ENCODE assay signal across 14 cellular contexts in the genomic region with DNA sequence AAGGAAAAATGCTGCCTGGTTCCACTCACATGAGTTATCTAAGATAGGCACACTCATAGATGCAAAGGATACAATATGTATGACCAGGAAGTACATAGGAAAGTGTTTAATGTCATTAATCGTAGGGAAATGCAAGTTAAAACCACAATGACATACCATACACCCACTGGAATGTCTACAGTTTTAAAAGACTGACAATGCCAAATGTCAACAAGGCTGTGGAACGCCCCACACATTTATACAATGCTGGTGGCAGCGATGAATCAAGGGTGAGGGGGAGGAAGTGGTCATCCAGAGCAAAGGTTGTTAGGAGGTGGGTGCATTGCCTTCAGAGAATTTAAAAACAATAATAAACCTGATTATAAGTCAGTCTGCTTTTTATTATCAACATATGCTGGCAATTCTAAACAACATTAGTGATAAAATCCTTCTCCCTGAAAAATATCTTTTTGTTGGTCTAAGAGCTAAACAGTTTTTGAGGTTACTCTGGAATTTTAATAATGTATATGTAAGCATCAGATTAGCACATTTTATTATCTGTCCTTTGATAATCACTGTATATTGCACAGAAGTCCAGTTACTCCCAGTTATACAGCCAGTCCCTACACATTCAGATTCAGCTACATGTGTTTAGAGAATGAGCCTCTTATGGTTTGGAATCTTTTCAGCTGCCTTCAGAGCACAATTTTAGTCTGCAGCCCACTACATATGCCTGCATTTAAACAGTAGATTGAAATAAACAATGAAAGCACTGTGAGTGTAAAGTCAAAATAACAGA.
DNase-seq lines count a peak whose midpoint lies in the region; ATAC-seq, FAIRE-seq and TF ChIP-seq lines count a peak whose summit lies in the region.
"Had no signal": no experiment of that assay in that cellular context is flagged by ENCODE, and none has a peak within 500 bp of the region (broad histone marks: within the 10 kb centered on the region; RNA-seq: fewer than 3 reads in every experiment).

No MANE protein-coding gene starts in this region.

- ATAC-seq in HG03196 (IDR thresholded peaks at IDR 0.05; ENCODE audit: unreplicated experiment), result no peak
- ATAC-seq: CD8-positive, alpha-beta T cell had no signal

- H3K27me3 ChIP-seq in astrocyte (ENCODE audit: insufficient read depth, low read length), result no peaks in the 10 kb centered on the region
- H3K27me3 ChIP-seq in keratinocyte (ENCODE audit: control insufficient read depth, extremely low read depth, insufficient read depth, low read length), result no peaks in the 10 kb centered on the region
- H3K27me3 ChIP-seq: neutrophil, suprapubic skin had no signal

- H3K4me1 ChIP-seq in astrocyte (ENCODE audit: insufficient read depth, low read length) (peaks cover 21% of the 10 kb centered on the region), keratinocyte (ENCODE audit: control insufficient read depth, extremely low read depth, insufficient read depth, low read length) (peaks cover 21% of the 10 kb centered on the region)

- H3K36me3 Mint-ChIP-seq in astrocyte (ENCODE audit: low read depth, unreplicated experiment), result no peaks in the 10 kb centered on the region
- H3K36me3 Mint-ChIP-seq: CD8-positive, alpha-beta T cell had no signal

- H3K9ac ChIP-seq in astrocyte (ENCODE audit: low read length) (peak overlapping the region; percentile 16), keratinocyte (ENCODE audit: control insufficient read depth, extremely low read depth, insufficient read depth, low read length) (no peak overlapping the region)

- peak; percentile 84 for DNase-seq in AG10803 (ENCODE audit: low read depth)
- DNase-seq in HS-5 (ENCODE audit: low read depth), result peak; percentile 79
- peak; percentile 98 for DNase-seq in astrocyte (ENCODE audit: low read depth)
- DNase-seq in keratinocyte (ENCODE audit: low read depth, low spot score), result no peak
- DNase-seq in stimulated activated CD4-positive, alpha-beta T cell treated with anti-CD3 and anti-CD28 coated beads, Interleukin-1b, Interleukin-23, amount 100 ng/mL, for 48 hours, result no peak
- DNase-seq in frontal cortex (ENCODE audit: low spot score in 2 of 2), result no peak
- no peak for DNase-seq in NCI-H187 (lab: John Stamatoyannopoulos, UW)
- DNase-seq: CD8-positive, alpha-beta T cell; NCI-H1092; stimulated activated CD4-positive, alpha-beta T cell treated with anti-CD3 and anti-CD28 coated beads, Interleukin-4, amount 100 ng/mL, for 24 hours had no signal

- H3K4me3 Mint-ChIP-seq in astrocyte (ENCODE audit: unreplicated experiment), result no peak overlapping the region
- H3K4me3 Mint-ChIP-seq: CD8-positive, alpha-beta T cell had no signal

- H4K20me1 ChIP-seq in astrocyte (ENCODE audit: insufficient read depth, low read length) (no peaks in the 10 kb centered on the region), keratinocyte (ENCODE audit: control insufficient read depth, extremely low read depth, insufficient read depth, low read length) (no peaks in the 10 kb centered on the region)

- H3K9me3 ChIP-seq in astrocyte (ENCODE audit: insufficient read depth, low read depth, low read length), result no peaks in the 10 kb centered on the region
- H3K9me3 ChIP-seq in keratinocyte (ENCODE audit: control insufficient read depth, low read depth, low read length), result no peaks in the 10 kb centered on the region
- H3K9me3 ChIP-seq: neutrophil, suprapubic skin had no signal

- H3K27ac ChIP-seq in astrocyte (ENCODE audit: low read depth, low read length) (peak overlapping the region; percentile 58), keratinocyte (ENCODE audit: control insufficient read depth, insufficient read depth, low read length) (no peak overlapping the region)
- H3K27ac ChIP-seq: neutrophil, suprapubic skin, VCaP had no signal

- FAIRE-seq in astrocyte (lab: Jason Lieb, UNC) (peak; percentile 95), keratinocyte (lab: Jason Lieb, UNC) (peak; percentile 85), frontal cortex (lab: Jason Lieb, UNC) (no peak)

- H3K4me3 ChIP-seq in AG10803 (ENCODE audit: low read length), result no peak overlapping the region
- H3K4me3 ChIP-seq in astrocyte (ENCODE audit: insufficient read depth, low read depth, low read length), result no peak overlapping the region
- H3K4me3 ChIP-seq in keratinocyte (ENCODE audit: control insufficient read depth in 2 of 3, extremely low read depth in 1 of 3, insufficient read depth in 2 of 3, low read depth in 1 of 3, low read length in 3 of 3), result no peak overlapping the region
- H3K4me3 ChIP-seq: suprapubic skin had no signal

- peaks cover 22% of the 10 kb centered on the region for H3K4me1 Mint-ChIP-seq in astrocyte (ENCODE audit: low read depth, unreplicated experiment)

- dilution Hi-C loops in keratinocyte (cut with MboI; ENCODE audit: extremely low pct_ligation_motif_present, low sequenced_read_pairs), result no loop called here

- H3K27ac Mint-ChIP-seq in astrocyte (ENCODE audit: unreplicated experiment), result peak overlapping the region; percentile 67
- H3K27ac Mint-ChIP-seq: CD8-positive, alpha-beta T cell had no signal

- H2AFZ ChIP-seq in astrocyte (ENCODE audit: low read depth, low read length) (no peak overlapping the region), keratinocyte (ENCODE audit: control insufficient read depth, low read length) (no peak overlapping the region)

- H3K36me3 ChIP-seq in astrocyte (ENCODE audit: insufficient read depth, low read length) (no peaks in the 10 kb centered on the region), keratinocyte (ENCODE audit: control insufficient read depth in 2 of 2, extremely low read depth in 1 of 2, insufficient read depth in 2 of 2, low read length in 2 of 2) (no peaks in the 10 kb centered on the region)
- H3K36me3 ChIP-seq: neutrophil, suprapubic skin had no signal

- TF ChIP-seq CTCF in AG10803 (conservative IDR thresholded peaks at IDR 0.05; ENCODE audit: low read length) (no peak), astrocyte (IDR thresholded peaks at IDR 0.05; ENCODE audit: insufficient read depth, low read depth, low read length) (no peak), keratinocyte (optimal IDR thresholded peaks at IDR 0.05 in 1 of 3, IDR thresholded peaks at IDR 0.05 in 1 of 3, conservative IDR thresholded peaks at IDR 0.05 in 1 of 3; ENCODE audit: extremely low read depth in 1 of 3, insufficient read depth in 2 of 3, low read length in 3 of 3) (no peak)

- H3K9me3 Mint-ChIP-seq in astrocyte (ENCODE audit: unreplicated experiment), result no peaks in the 10 kb centered on the region
- H3K9me3 Mint-ChIP-seq: CD8-positive, alpha-beta T cell had no signal

- no peaks in the 10 kb centered on the region for H3K9me1 ChIP-seq in keratinocyte (ENCODE audit: control insufficient read depth, extremely low read depth, insufficient read depth, low read length)

- H3K27me3 Mint-ChIP-seq in astrocyte (ENCODE audit: low read depth, unreplicated experiment), result no peaks in the 10 kb centered on the region

- H3K79me2 ChIP-seq in astrocyte (ENCODE audit: insufficient read depth, low read length) (no peaks in the 10 kb centered on the region), keratinocyte (ENCODE audit: control insufficient read depth, insufficient read depth, low read length) (no peaks in the 10 kb centered on the region)

- peak overlapping the region; percentile 45 for H3K4me2 ChIP-seq in astrocyte (ENCODE audit: low read length)
- H3K4me2 ChIP-seq in keratinocyte (ENCODE audit: control insufficient read depth, extremely low read depth, insufficient read depth, low read depth, low read length), result peak overlapping the region; percentile 0

Comparison
In these comparisons a context has a peak if more than half of its experiments do, and no peak if none do; other contexts are left out.
1. DNase-seq: peak in AG10803 (single experiment), HS-5 (single experiment) and astrocyte (single experiment); none in keratinocyte (single experiment), stimulated activated CD4-positive, alpha-beta T cell treated with anti-CD3 and anti-CD28 coated beads, Interleukin-1b, Interleukin-23, amount 100 ng/mL, for 48 hours (single experiment), frontal cortex (0 of 2) and NCI-H187 (0 of 2).